In the genomic region with DNA sequence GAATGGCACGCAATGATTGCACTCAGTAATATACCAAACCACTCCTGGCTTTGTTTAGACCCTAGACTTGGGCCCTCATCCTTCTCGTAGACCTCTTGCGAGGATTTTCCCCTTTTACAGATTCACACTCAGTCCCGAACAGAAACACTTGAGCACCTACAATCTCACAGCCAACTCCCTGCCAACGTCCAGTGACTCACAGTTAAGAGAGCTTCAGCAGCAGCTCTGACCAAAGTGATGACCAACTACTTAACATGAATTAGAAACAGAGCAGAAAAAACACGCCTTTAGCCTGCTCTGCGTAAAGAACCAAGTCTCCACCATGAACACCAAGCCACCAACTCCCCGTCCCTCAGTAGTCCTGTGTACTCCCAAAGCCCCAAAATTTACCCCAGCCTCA, we compare ENCODE assay signal across 10 cellular contexts. TPM values are rescaled to one million over a fixed set of nuclear protein-coding genes. Genes with fewer than 3 reads are reported as not detected.
DNase-seq lines count a peak whose midpoint lies in the region; ATAC-seq and TF ChIP-seq lines count a peak whose summit lies in the region.
"Had no signal": no experiment of that assay in that cellular context is flagged by ENCODE, and none has a peak within 500 bp of the region (broad histone marks: within the 10 kb centered on the region; RNA-seq: fewer than 3 reads in every experiment).

No MANE protein-coding gene starts in this region.

- H3K4me1 Mint-ChIP-seq in activated CD4-positive, alpha-beta T cell treated with anti-CD3 and anti-CD28 coated beads, Interleukin-2, amount 10 ng/mL, durations not matched to agents 7 days and 5 days: peaks cover 28% of the 10 kb centered on the region

- DNase-seq in activated CD4-positive, alpha-beta T cell treated with anti-CD3 and anti-CD28 coated beads, Interleukin-2, amount 10 ng/mL, durations not matched to agents 7 days and 5 days: no peak
- DNase-seq in activated CD4-positive, alpha-beta T cell treated with anti-CD3 and anti-CD28 coated beads, Interleukin-2, amount 50 U/mL, for 4 hours: no peak
- DNase-seq in RWPE1 (ENCODE audit: low spot score) (no peak), epithelial cell of proximal tubule (ENCODE audit: low read depth) (peak; percentile 27), renal cortical epithelial cell (ENCODE audit: low read depth) (peak; percentile 65), NCI-H2171 treated with DMSO at 0.1 percent for 48 hours (lab: John Stamatoyannopoulos, UW) (no peak)
- DNase-seq: activated CD8-positive, alpha-beta memory T cell treated with anti-CD3 and anti-CD28 coated beads for 24 hours; midbrain had no signal

- H3K9me3 Mint-ChIP-seq in activated CD4-positive, alpha-beta T cell treated with anti-CD3 and anti-CD28 coated beads, Interleukin-2, amount 10 ng/mL, durations not matched to agents 7 days and 5 days: no peaks in the 10 kb centered on the region

- TF ChIP-seq POLR2A in GM18505 (IDR thresholded peaks at IDR 0.05; ENCODE audit: borderline replicate concordance, extremely low read depth, insufficient read depth, insufficient read length): no peak

- peak overlapping the region; percentile 28 for H3K27ac ChIP-seq in RWPE1

- peak overlapping the region; percentile 96 for H3K4me3 Mint-ChIP-seq in activated CD4-positive, alpha-beta T cell treated with anti-CD3 and anti-CD28 coated beads, Interleukin-2, amount 10 ng/mL, durations not matched to agents 7 days and 5 days

- TF ChIP-seq CTCF in RWPE1 (conservative IDR thresholded peaks at IDR 0.05; ENCODE audit: low read depth): no peak
- TF ChIP-seq CTCF in epithelial cell of proximal tubule (conservative IDR thresholded peaks at IDR 0.05; ENCODE audit: low read depth, low read length): no peak

- peaks cover 13% of the 10 kb centered on the region for H3K36me3 Mint-ChIP-seq in activated CD4-positive, alpha-beta T cell treated with anti-CD3 and anti-CD28 coated beads, Interleukin-2, amount 10 ng/mL, durations not matched to agents 7 days and 5 days (ENCODE audit: low read depth)

- H3K4me3 ChIP-seq in epithelial cell of proximal tubule (ENCODE audit: low read depth, low read length): peak overlapping the region; percentile 82

- H3K27ac Mint-ChIP-seq in activated CD4-positive, alpha-beta T cell treated with anti-CD3 and anti-CD28 coated beads, Interleukin-2, amount 10 ng/mL, durations not matched to agents 7 days and 5 days: no peak overlapping the region

- CTCF ChIA-PET in activated CD4-positive, alpha-beta T cell treated with anti-CD3 and anti-CD28 coated beads, Interleukin-2, amount 10 ng/mL, durations not matched to agents 7 days and 5 days (lab: Charles Lee): interaction anchor here (0.6 to 1.0 kb wide), 2 partner anchors 13 to 53 kb away, joined by 3 read pairs; partner anchors contain the start of gene VPS37D
- CTCF ChIA-PET in RWPE1 (lab: Yijun Ruan, JAX): no interaction called here

- ATAC-seq in GM21786 (IDR thresholded peaks at IDR 0.05; ENCODE audit: unreplicated experiment): no peak
- no peak for ATAC-seq in GM18505 (IDR thresholded peaks at IDR 0.05; ENCODE audit: unreplicated experiment)

- H3K27me3 Mint-ChIP-seq in activated CD4-positive, alpha-beta T cell treated with anti-CD3 and anti-CD28 coated beads, Interleukin-2, amount 10 ng/mL, durations not matched to agents 7 days and 5 days: no peaks in the 10 kb centered on the region

- POLR2A ChIA-PET in activated CD4-positive, alpha-beta T cell treated with anti-CD3 and anti-CD28 coated beads, Interleukin-2, amount 10 ng/mL, durations not matched to agents 7 days and 5 days (lab: Charles Lee): no interaction called here
- POLR2A ChIA-PET in RWPE1 (lab: Yijun Ruan, JAX; ENCODE audit: low non-redundant PET): interaction anchor here (0.6 kb wide), 2 partner anchors 30 to 80 kb away, joined by 4 read pairs; no protein-coding TSS in a partner anchor

RNA-seq across cellular contexts. Expression of gene DNAJC30, which starts 2.2 kb away (rescaled TPM):
- total RNA-seq in activated CD4-positive, alpha-beta T cell treated with anti-CD3 and anti-CD28 coated beads, Interleukin-2, amount 10 ng/mL, durations not matched to agents 7 days and 5 days: 1 to 10 TPM; 8.7 to 9.1 TPM
- 2.7 and 6.1 TPM in 2 replicates for total RNA-seq in epithelial cell of proximal tubule
- total RNA-seq in renal cortical epithelial cell: 1.0 and 1.9 TPM in 2 replicates

RNA-seq across cellular contexts. Expression of gene BUD23, which starts 2.4 kb away (rescaled TPM):
- 10 to 100 TPM; 43.9 to 51.4 TPM for total RNA-seq in activated CD4-positive, alpha-beta T cell treated with anti-CD3 and anti-CD28 coated beads, Interleukin-2, amount 10 ng/mL, durations not matched to agents 7 days and 5 days
- total RNA-seq in epithelial cell of proximal tubule (65.2 and 87.1 TPM in 2 replicates), renal cortical epithelial cell (34.0 and 67.7 TPM in 2 replicates)

RNA-seq across cellular contexts. Expression of gene VPS37D, which starts 13.4 kb away (rescaled TPM):
- total RNA-seq in activated CD4-positive, alpha-beta T cell treated with anti-CD3 and anti-CD28 coated beads, Interleukin-2, amount 10 ng/mL, durations not matched to agents 7 days and 5 days: under 1 TPM in 1 of 2 experiments, not detected in 1; 0.25 TPM
- total RNA-seq in epithelial cell of proximal tubule (4.1 and 12.2 TPM in 2 replicates), renal cortical epithelial cell (8.6 and 9.2 TPM in 2 replicates)

RNA-seq across cellular contexts. Expression of gene STX1A, which starts 38.4 kb away (rescaled TPM):
- 1 to 10 TPM; 6.7 to 7.4 TPM for total RNA-seq in activated CD4-positive, alpha-beta T cell treated with anti-CD3 and anti-CD28 coated beads, Interleukin-2, amount 10 ng/mL, durations not matched to agents 7 days and 5 days
- total RNA-seq in epithelial cell of proximal tubule (18.0 and 22.4 TPM in 2 replicates), renal cortical epithelial cell (12.9 and 13.9 TPM in 2 replicates)

RNA-seq across cellular contexts. Expression of gene MLXIPL, which starts 56.7 kb away (rescaled TPM):
- total RNA-seq in activated CD4-positive, alpha-beta T cell treated with anti-CD3 and anti-CD28 coated beads, Interleukin-2, amount 10 ng/mL, durations not matched to agents 7 days and 5 days: not detected
- total RNA-seq in epithelial cell of proximal tubule (not detected in 2 replicates), renal cortical epithelial cell (0.15 TPM in 1 of 2 replicates, not detected in the other)

Comparison
In these comparisons a context has a peak if more than half of its experiments do, and no peak if none do; other contexts are left out.
1. DNase-seq: peak in epithelial cell of proximal tubule (single experiment) and renal cortical epithelial cell (single experiment); none in activated CD4-positive, alpha-beta T cell treated with anti-CD3 and anti-CD28 coated beads, Interleukin-2, amount 10 ng/mL, durations not matched to agents 7 days and 5 days (single experiment), activated CD4-positive, alpha-beta T cell treated with anti-CD3 and anti-CD28 coated beads, Interleukin-2, amount 50 U/mL, for 4 hours (0 of 2), RWPE1 (single experiment) and NCI-H2171 treated with DMSO at 0.1 percent for 48 hours (single experiment).